ENCODE assay signal across 16 cellular contexts in genomic region chrX:28625223-28625622, GRCh38. TPM values are rescaled to one million over a fixed set of nuclear protein-coding genes. Genes with fewer than 3 reads are reported as not detected.
"Had no signal": no experiment of that assay in that cellular context is flagged by ENCODE, and none has a peak within 500 bp of the region (broad histone marks: within the 10 kb centered on the region; RNA-seq: fewer than 3 reads in every experiment).

No MANE protein-coding gene starts in this region.

- H3K9me3 ChIP-seq: pancreas, stomach, testis, upper lobe of right lung had no signal

- H3K36me3 ChIP-seq: pancreas, stomach, upper lobe of right lung had no signal

- H3K4me3 ChIP-seq: lung, pancreas, stomach, testis, upper lobe of right lung had no signal

- H3K27ac ChIP-seq: pancreas, stomach, testis, upper lobe of right lung had no signal

- H3K27me3 ChIP-seq: stomach, testis, upper lobe of right lung had no signal

- H3K27me3 Mint-ChIP-seq: activated naive CD8-positive, alpha-beta T cell treated with anti-CD3 and anti-CD28 coated beads, Interleukin-2, amount 10 ng/mL, durations not matched to agents 7 days and 5 days had no signal

- DNase-seq: activated CD4-positive, alpha-beta T cell treated with anti-CD3 and anti-CD28 coated beads, Interleukin-2, amount 50 U/mL, for 1 hour; activated CD8-positive, alpha-beta memory T cell treated with anti-CD3 and anti-CD28 coated beads for 24 hours; activated naive CD8-positive, alpha-beta T cell treated with anti-CD3 and anti-CD28 coated beads, Interleukin-2, amount 10 ng/mL, durations not matched to agents 7 days and 5 days; cerebellar nuclear complex; dermis blood vessel endothelial cell; midbrain; stimulated activated CD4-positive, alpha-beta T cell treated with anti-CD3 and anti-CD28 coated beads, Interleukin-1b, Interleukin-23, amount 100 ng/mL, for 48 hours; stomach; testis; upper lobe of right lung had no signal

- H3K27ac Mint-ChIP-seq: activated naive CD8-positive, alpha-beta T cell treated with anti-CD3 and anti-CD28 coated beads, Interleukin-2, amount 10 ng/mL, durations not matched to agents 7 days and 5 days; activated T-helper 1 cell treated with anti-CD3 and anti-CD28 coated beads, Interleukin-12 subunit alpha, Interleukin-12 subunit beta, Interleukin-2, Interleukin-4 antibody, amounts not matched to agents 30 ng/mL and 10 ng/mL and 1 ng/mL, durations not matched to agents 14 hours and 24 hours and 36 hours had no signal

- FAIRE-seq: frontal cortex, pancreas had no signal

- H3K4me1 ChIP-seq: pancreas, stomach, testis, upper lobe of right lung had no signal

- H3K4me3 Mint-ChIP-seq: activated naive CD8-positive, alpha-beta T cell treated with anti-CD3 and anti-CD28 coated beads, Interleukin-2, amount 10 ng/mL, durations not matched to agents 7 days and 5 days; activated T-helper 1 cell treated with anti-CD3 and anti-CD28 coated beads, Interleukin-12 subunit alpha, Interleukin-12 subunit beta, Interleukin-2, Interleukin-4 antibody, amounts not matched to agents 30 ng/mL and 10 ng/mL and 1 ng/mL, durations not matched to agents 14 hours and 24 hours and 36 hours had no signal

- H3K4me1 Mint-ChIP-seq: activated naive CD8-positive, alpha-beta T cell treated with anti-CD3 and anti-CD28 coated beads, Interleukin-2, amount 10 ng/mL, durations not matched to agents 7 days and 5 days had no signal

- ATAC-seq: activated CD4-positive, CD25-positive, alpha-beta regulatory T cell treated with anti-CD3 and anti-CD28 coated beads, Interleukin-2, amount 50 U/mL, for 24 hours; pancreas; upper lobe of right lung had no signal

- H3K9me3 Mint-ChIP-seq: activated naive CD8-positive, alpha-beta T cell treated with anti-CD3 and anti-CD28 coated beads, Interleukin-2, amount 10 ng/mL, durations not matched to agents 7 days and 5 days; activated T-helper 1 cell treated with anti-CD3 and anti-CD28 coated beads, Interleukin-12 subunit alpha, Interleukin-12 subunit beta, Interleukin-2, Interleukin-4 antibody, amounts not matched to agents 30 ng/mL and 10 ng/mL and 1 ng/mL, durations not matched to agents 14 hours and 24 hours and 36 hours had no signal

- H3K36me3 Mint-ChIP-seq: activated naive CD8-positive, alpha-beta T cell treated with anti-CD3 and anti-CD28 coated beads, Interleukin-2, amount 10 ng/mL, durations not matched to agents 7 days and 5 days had no signal

RNA-seq across cellular contexts. Expression of gene IL1RAPL1, which starts 38.0 kb away (rescaled TPM):
- total RNA-seq: activated naive CD8-positive, alpha-beta T cell treated with anti-CD3 and anti-CD28 coated beads, Interleukin-2, amount 10 ng/mL, durations not matched to agents 7 days and 5 days; activated T-helper 1 cell treated with anti-CD3 and anti-CD28 coated beads, Interleukin-12 subunit alpha, Interleukin-12 subunit beta, Interleukin-2, Interleukin-4 antibody, amounts not matched to agents 30 ng/mL and 10 ng/mL and 1 ng/mL, durations not matched to agents 14 hours and 24 hours and 36 hours; dermis blood vessel endothelial cell; epithelial cell of proximal tubule; upper lobe of right lung had no signal
- polyA plus RNA-seq: lung, pancreas had no signal
